In genomic region chr13:95893861-95894260, GRCh38 we compare ENCODE assay signal across 16 cellular contexts.
DNase-seq lines count a peak whose midpoint lies in the region; ATAC-seq and TF ChIP-seq lines count a peak whose summit lies in the region.
"Had no signal": no experiment of that assay in that cellular context is flagged by ENCODE, and none has a peak within 500 bp of the region (broad histone marks: within the 10 kb centered on the region; RNA-seq: fewer than 3 reads in every experiment).

No MANE protein-coding gene starts in this region.

- no peaks in the 10 kb centered on the region for H3K79me2 ChIP-seq in GM23338 (replicated peaks; ENCODE audit: insufficient read depth)

- H3K4me3 Mint-ChIP-seq in GM23338 (no peak overlapping the region), WTC11 (no peak overlapping the region)
- H3K4me3 Mint-ChIP-seq: B cell; CD4-positive, alpha-beta memory T cell had no signal

- H3K27me3 ChIP-seq in GM23338 (ENCODE audit: insufficient read depth) (no peaks in the 10 kb centered on the region), psoas muscle (ENCODE audit: insufficient read depth in 3 of 3, low read length in 2 of 3) (no peaks in the 10 kb centered on the region)

- CTCF ChIA-PET in WTC11 (lab: Charles Lee) = no interaction called here

- WGBS in psoas muscle, 3 donors = 95 to 96% (median 95%) methylated on average over 5 of the region's 5 CpGs

- no peaks in the 10 kb centered on the region for H3F3A ChIP-seq in GM23338 (replicated peaks; ENCODE audit: low read depth)

- H3K9me3 Mint-ChIP-seq in GM23338 (no peaks in the 10 kb centered on the region), WTC11 (no peaks in the 10 kb centered on the region)

- H3K27me3 Mint-ChIP-seq in GM23338 (ENCODE audit: insufficient read depth, low read depth, poor library complexity) = no peaks in the 10 kb centered on the region
- no peaks in the 10 kb centered on the region for H3K27me3 Mint-ChIP-seq in WTC11 (ENCODE audit: low read depth)
- H3K27me3 Mint-ChIP-seq: B cell had no signal

- POLR2A ChIA-PET in WTC11 (lab: Charles Lee) = no interaction called here

- no peaks in the 10 kb centered on the region for H3K9me2 ChIP-seq in GM23338 (ENCODE audit: insufficient read depth)

- H2AFZ ChIP-seq in GM23338 = no peak overlapping the region

- H3K4me1 Mint-ChIP-seq in GM23338 (no peaks in the 10 kb centered on the region), WTC11 (no peaks in the 10 kb centered on the region)
- H3K4me1 Mint-ChIP-seq: B cell; CD4-positive, alpha-beta memory T cell had no signal

- intact Hi-C loops in psoas muscle (cut with DNase I) = no loop called here

- peak overlapping the region; percentile 88; the same call in 1 of the 2 replicates for H3K27ac Mint-ChIP-seq in GM23338
- H3K27ac Mint-ChIP-seq in WTC11 = peak overlapping the region; percentile 52; the same call in 1 of the 2 replicates
- H3K27ac Mint-ChIP-seq: B cell; CD4-positive, alpha-beta memory T cell had no signal

- H3K4me3 ChIP-seq in GM23338 = no peak overlapping the region
- no peak overlapping the region for H3K4me3 ChIP-seq in psoas muscle

- no peak for DNase-seq in GM23338 (ENCODE audit: low spot score)
- DNase-seq in WTC11 (ENCODE audit: low spot score) = no peak
- peak; percentile 82 for DNase-seq in islet precursor cell
- DNase-seq in activated CD8-positive, alpha-beta memory T cell treated with anti-CD3 and anti-CD28 coated beads, Interleukin-2, amount 50 U/mL, for 4 hours = no peak
- DNase-seq in psoas muscle = no peak
- DNase-seq: CD4-positive, alpha-beta memory T cell; DMS153; DMS79 treated with DMSO at 0.1 percent for 48 hours; EL; GDM1 had no signal

- H3K9me3 ChIP-seq in psoas muscle = no peaks in the 10 kb centered on the region

- no peaks in the 10 kb centered on the region for H3K4me1 ChIP-seq in GM23338 (ENCODE audit: insufficient read depth)
- no peaks in the 10 kb centered on the region for H3K4me1 ChIP-seq in psoas muscle

- H3K36me3 Mint-ChIP-seq in GM23338 (ENCODE audit: low read depth) (peaks cover 4% of the 10 kb centered on the region; the same call in 1 of the 3 replicates), WTC11 (peaks cover 5% of the 10 kb centered on the region)
- H3K36me3 Mint-ChIP-seq: CD4-positive, alpha-beta memory T cell had no signal

- TF ChIP-seq CTCF in GM23338 (conservative IDR thresholded peaks at IDR 0.05; ENCODE audit: low read depth in 2 of 2) (no peak), WTC11 (IDR thresholded peaks at IDR 0.05) (no peak), psoas muscle (IDR thresholded peaks at IDR 0.05) (no peak)

- H3K36me3 ChIP-seq in GM23338 (ENCODE audit: insufficient read depth) = no peaks in the 10 kb centered on the region
- H3K36me3 ChIP-seq in psoas muscle (ENCODE audit: insufficient read depth in 1 of 2, low read depth in 1 of 2) = no peaks in the 10 kb centered on the region

- H4K20me1 ChIP-seq in GM23338 (replicated peaks; ENCODE audit: insufficient read depth) = no peaks in the 10 kb centered on the region

- no peak for ATAC-seq in GM23338
- no peak; the same call in 1 of the 2 replicates for ATAC-seq in WTC11
- no peak for ATAC-seq in HG03457 (IDR thresholded peaks at IDR 0.05; ENCODE audit: unreplicated experiment)
- ATAC-seq in HG03342 (IDR thresholded peaks at IDR 0.05; ENCODE audit: unreplicated experiment) = no peak
- no peak for ATAC-seq in psoas muscle
- ATAC-seq: HCT116, HepG2 had no signal

- H3K27ac ChIP-seq in GM23338 (ENCODE audit: low read depth) = no peak overlapping the region
- H3K27ac ChIP-seq in psoas muscle = no peak overlapping the region
- H3K27ac ChIP-seq: C4-2B had no signal

- H3K4me2 ChIP-seq in GM23338 = no peak overlapping the region

TF ChIP-seq in GM23338, 12 proteins besides CTCF, POLR2A, EP300 and RAD21:
- TF ChIP-seq ZNF331 (CRISPR knock-in tag; IDR thresholded peaks at IDR 0.05; ENCODE audit: low read depth) = no peak

TF ChIP-seq in WTC11, 78 proteins besides CTCF, POLR2A, EP300 and RAD21:
- TF ChIP-seq PRDM15 (CRISPR knock-in tag; IDR thresholded peaks at IDR 0.05) = no peak
TF ChIP-seq in WTC11: peak in this region for 0.
